25 cellular contexts compared by ENCODE assay signal in genomic region chr21:20207335-20207734, GRCh38.
"Had no signal": no experiment of that assay in that cellular context is flagged by ENCODE, and none has a peak within 500 bp of the region (broad histone marks: within the 10 kb centered on the region; RNA-seq: fewer than 3 reads in every experiment).

No MANE protein-coding gene starts in this region.

- DNase-seq: activated CD4-positive, alpha-beta memory T cell treated with anti-CD3 and anti-CD28 coated beads for 36 hours; activated CD4-positive, alpha-beta T cell treated with anti-CD3 and anti-CD28 coated beads, Interleukin-2, amount 10 ng/mL, durations not matched to agents 7 days and 5 days; activated CD4-positive, CD25-positive, alpha-beta regulatory T cell; activated CD8-positive, alpha-beta memory T cell treated with anti-CD3 and anti-CD28 coated beads for 24 hours; activated gamma-delta T cell; activated naive CD4-positive, alpha-beta T cell treated with anti-CD3 and anti-CD28 coated beads, Interleukin-2, amount 10 ng/mL, durations not matched to agents 7 days and 5 days; activated naive CD8-positive, alpha-beta T cell treated with anti-CD3 and anti-CD28 coated beads for 36 hours; activated T-cell treated with anti-CD3 and anti-CD28 coated beads, Interleukin-2, amount 50 U/mL, for 4 hours; brain microvascular endothelial cell; Karpas-422; MM.1S; NCI-H1105; NCI-H1436 treated with DMSO at 0.1 percent for 48 hours; NCI-H187 treated with DMSO at 0.1 percent for 48 hours; NCI-H2081 treated with DMSO at 0.1 percent for 48 hours; NCI-H2171 treated with DMSO at 0.1 percent for 48 hours; NCI-H446; NCI-H524; PC-3; SHP77; T-helper 17 cell; T-helper 9 cell had no signal

- H3K27ac ChIP-seq: brain microvascular endothelial cell, VCaP had no signal

- H3K36me3 ChIP-seq: brain microvascular endothelial cell had no signal

- H3K27me3 ChIP-seq: brain microvascular endothelial cell had no signal

- ATAC-seq: activated T-cell treated with anti-CD3 and anti-CD28 coated beads, Interleukin-2, amount 50 U/mL, for 4 hours; PC-3; T-helper 17 cell had no signal

- FAIRE-seq: RCC 7860, TTC549 had no signal
